In the genomic region with DNA sequence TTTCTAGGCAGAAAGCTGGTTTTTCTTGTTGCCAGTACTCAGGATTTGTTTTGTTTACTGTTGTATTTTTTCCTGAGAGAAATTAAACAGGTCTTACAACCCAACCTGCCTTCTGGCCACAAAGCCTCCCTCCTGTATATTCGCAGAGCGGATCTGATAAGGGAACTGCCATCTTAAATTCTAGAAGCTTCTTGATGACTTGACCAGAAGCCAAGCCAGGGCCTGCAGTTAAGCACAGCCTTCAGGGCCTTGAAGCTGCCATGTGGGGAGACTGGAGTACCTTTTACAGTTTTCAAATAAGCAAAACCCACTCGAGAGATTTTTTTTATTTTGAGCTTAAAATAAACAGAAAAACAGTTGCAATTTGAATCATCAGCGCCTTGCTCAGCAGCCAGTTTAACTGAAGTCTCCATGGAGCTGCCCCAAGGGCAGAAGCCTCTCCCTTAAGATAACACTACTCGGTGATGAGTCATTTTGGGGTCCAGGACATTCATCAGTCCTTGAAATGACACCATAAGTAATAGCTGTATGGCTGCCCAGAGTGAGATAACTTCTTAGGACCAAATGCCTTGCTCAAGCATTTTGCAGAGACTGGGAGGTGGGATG, we compare ENCODE assay signal across 8 cellular contexts. TPM values are rescaled to one million over a fixed set of nuclear protein-coding genes. Genes with fewer than 3 reads are reported as not detected.
DNase-seq lines count a peak whose midpoint lies in the region; ATAC-seq and TF ChIP-seq lines count a peak whose summit lies in the region.

No MANE protein-coding gene starts in this region.

- no peak overlapping the region for H2AK5ac ChIP-seq in mesendoderm (ENCODE audit: low read length)

- 57% methylated on average over 5 of the region's 5 CpGs for WGBS in SK-N-SH (ENCODE audit: low lambda C conversion rate)
- WGBS in mesendoderm (ENCODE audit: extremely low coverage, insufficient coverage, low lambda C conversion rate) = no CpG with 5 or more reads among the region's 5 CpGs

- POLR2A ChIA-PET in SK-N-SH (lab: Yijun Ruan, JAX) = no interaction called here

- H3K79me2 ChIP-seq in SK-N-SH (ENCODE audit: insufficient read depth) (no peaks in the 10 kb centered on the region), mesendoderm (ENCODE audit: control insufficient read depth, insufficient read depth, low read length) (no peaks in the 10 kb centered on the region)

- H3K4me2 ChIP-seq in SK-N-SH (no peak overlapping the region), mesendoderm (ENCODE audit: low read length) (no peak overlapping the region)

- H2BK15ac ChIP-seq in mesendoderm (replicated peaks; ENCODE audit: low read depth) = no peak overlapping the region

- H3K36me3 ChIP-seq in SK-N-SH (replicated peaks in 1 of 2; ENCODE audit: control insufficient read depth in 1 of 2, insufficient read depth in 2 of 2, low read length in 1 of 2) = no peaks in the 10 kb centered on the region
- no peaks in the 10 kb centered on the region for H3K36me3 ChIP-seq in mesendoderm (ENCODE audit: control insufficient read depth, insufficient read depth, low read length)

- no peaks in the 10 kb centered on the region for H3K79me1 ChIP-seq in mesendoderm (ENCODE audit: low read length)

- H3K18ac ChIP-seq in mesendoderm (ENCODE audit: low read length) = no peak overlapping the region

- H3K9ac ChIP-seq in SK-N-SH (no peak overlapping the region), mesendoderm (ENCODE audit: low read length) (no peak overlapping the region)

- H3K27ac ChIP-seq in SK-N-SH (ENCODE audit: low read depth in 2 of 2, low read length in 1 of 2) (no peak overlapping the region), mesendoderm (ENCODE audit: low read depth, low read length) (no peak overlapping the region)

- H4K8ac ChIP-seq in mesendoderm (ENCODE audit: low read depth, low read length) = no peak overlapping the region

- H3K4ac ChIP-seq in mesendoderm (ENCODE audit: low read depth, low read length) = no peak overlapping the region

- H2BK5ac ChIP-seq in mesendoderm (ENCODE audit: low read length) = no peak overlapping the region

- no peaks in the 10 kb centered on the region for H3F3A ChIP-seq in SK-N-SH (replicated peaks; ENCODE audit: insufficient read depth)

- no peak for TF ChIP-seq RAD21 in SK-N-SH (IDR thresholded peaks at IDR 0.05; ENCODE audit: low read length)

- H2AFZ ChIP-seq in SK-N-SH (ENCODE audit: low read depth) = 0 out of 2 replicates have a peak overlapping the region, but pooled peaks have one; percentile 23

- DNase-seq in SK-N-SH (no peak), mesendoderm (peak; percentile 7), DMS 273 (lab: John Stamatoyannopoulos, UW; ENCODE audit: unreplicated experiment) (no peak), iPS-NIHi11 (ENCODE audit: low spot score) (no peak), NOMO-1 (lab: John Stamatoyannopoulos, UW; ENCODE audit: unreplicated experiment in 2 of 2) (no peak), NCI-H1694 treated with DMSO at 0.1 percent for 48 hours (lab: John Stamatoyannopoulos, UW) (no peak)

- no peak overlapping the region for H4K5ac ChIP-seq in mesendoderm (ENCODE audit: low read length)

- no peak overlapping the region for H3K23ac ChIP-seq in mesendoderm (ENCODE audit: low read length)

- no peaks in the 10 kb centered on the region for H4K20me1 ChIP-seq in SK-N-SH (ENCODE audit: insufficient read depth)

- H3K9me2 ChIP-seq in SK-N-SH = no peaks in the 10 kb centered on the region

- H3K4me3 ChIP-seq in SK-N-SH (ENCODE audit: low read depth in 2 of 2, low read length in 1 of 2) (no peak overlapping the region), mesendoderm (ENCODE audit: low read length) (no peak overlapping the region)

- CTCF ChIA-PET in SK-N-SH (lab: Yijun Ruan, JAX) = interaction anchor here (0.9 to 1.2 kb wide), 2 partner anchors 80 to 294 kb away, joined by 3 to 5 read pairs; no protein-coding TSS in a partner anchor

- no peak for TF ChIP-seq EP300 in SK-N-SH (IDR thresholded peaks at IDR 0.05; ENCODE audit: borderline replicate concordance in 1 of 2, low read depth in 1 of 2, low read length in 1 of 2)

- H3K27me3 ChIP-seq in SK-N-SH (ENCODE audit: insufficient read depth) = no peaks in the 10 kb centered on the region
- H3K27me3 ChIP-seq in mesendoderm (ENCODE audit: insufficient read depth, low read length, poor library complexity) = no peaks in the 10 kb centered on the region

- H2BK120ac ChIP-seq in mesendoderm (ENCODE audit: low read depth, low read length) = no peak overlapping the region

- no peak overlapping the region for H3K56ac ChIP-seq in mesendoderm (ENCODE audit: low read length)

- peak; percentile 96 for ATAC-seq in GM18868 (IDR thresholded peaks at IDR 0.05; ENCODE audit: unreplicated experiment)
- peak; percentile 85 for ATAC-seq in HG02798 (IDR thresholded peaks at IDR 0.05; ENCODE audit: poor library complexity, unreplicated experiment)

- no peaks in the 10 kb centered on the region for H3K9me3 ChIP-seq in SK-N-SH

- peaks cover 8 to 9% of the 10 kb centered on the region in 2 experiments; a peak in 2 of 4 replicates for H3K4me1 ChIP-seq in SK-N-SH (ENCODE audit: control insufficient read depth in 1 of 2, insufficient read depth in 2 of 2, low read depth in 1 of 2, low read length in 1 of 2)
- H3K4me1 ChIP-seq in mesendoderm (ENCODE audit: control insufficient read depth, low read depth, low read length) = no peaks in the 10 kb centered on the region

- TF ChIP-seq CTCF in SK-N-SH (IDR thresholded peaks at IDR 0.05) = no peak

TF ChIP-seq in SK-N-SH, 30 proteins besides CTCF, POLR2A, EP300 and RAD21:
- TF ChIP-seq YY1 (IDR thresholded peaks at IDR 0.05; ENCODE audit: low read depth) (no peak), FOSL2 (IDR thresholded peaks at IDR 0.05; ENCODE audit: borderline replicate concordance, low read depth) (peak; percentile 18; the same call in 1 of the 2 replicates), EZH2phosphoT487 (IDR thresholded peaks at IDR 0.05; ENCODE audit: borderline replicate concordance, low read depth) (no peak), SMC3 (IDR thresholded peaks at IDR 0.05; ENCODE audit: low read depth, low read length) (no peak), RCOR1 (IDR thresholded peaks at IDR 0.05; ENCODE audit: low read length) (no peak), FOXJ3 (CRISPR knock-in tag; IDR thresholded peaks at IDR 0.05) (no peak), GATA2 (CRISPR knock-in tag; IDR thresholded peaks at IDR 0.05) (no peak), PBX3 (IDR thresholded peaks at IDR 0.05) (peak; percentile 45; the same call in 1 of the 2 replicates)

RNA-seq across cellular contexts. Expression of gene PHLPP1, which starts 51.5 kb away (rescaled TPM):
- 4.0 and 4.6 TPM in 2 replicates for polyA plus RNA-seq in SK-N-SH (2012; rRNA removed)
- 3.1 and 4.0 TPM in 2 replicates for polyA plus RNA-seq in SK-N-SH (2012; cell fraction: cytosol; rRNA removed)
- 5.5 and 6.0 TPM in 2 replicates for polyA plus RNA-seq in SK-N-SH (2012; cell fraction: nucleus; rRNA removed)
- polyA plus RNA-seq in mesendoderm (2013, experiment 1 of 2) = 17.3 TPM
- polyA plus RNA-seq in mesendoderm (2013, experiment 2 of 2) = 16.1 TPM
